In the genomic region with DNA sequence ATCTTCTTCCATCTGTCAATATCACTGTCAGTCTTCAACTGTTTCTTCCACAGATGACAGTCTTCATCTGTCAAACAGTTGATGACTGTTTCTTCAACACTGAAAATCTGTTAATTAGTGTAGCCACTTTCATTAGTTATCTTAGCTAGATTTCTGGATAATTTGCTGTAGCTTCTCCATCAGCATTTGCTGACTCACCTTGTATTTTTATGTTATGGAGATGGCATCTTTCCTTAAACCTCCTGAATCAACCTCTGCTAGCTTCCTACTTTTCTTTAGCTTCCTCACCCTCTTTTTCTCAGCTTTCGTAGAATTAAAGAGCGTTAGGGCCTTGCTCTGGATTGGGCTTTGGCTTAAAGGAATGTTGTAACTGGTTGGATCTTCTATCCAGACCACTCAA, we compare ENCODE assay signal across 20 cellular contexts. TPM values are rescaled to one million over a fixed set of nuclear protein-coding genes. Genes with fewer than 3 reads are reported as not detected.
DNase-seq lines count a peak whose midpoint lies in the region; ATAC-seq and TF ChIP-seq lines count a peak whose summit lies in the region.
"Had no signal": no experiment of that assay in that cellular context is flagged by ENCODE, and none has a peak within 500 bp of the region (broad histone marks: within the 10 kb centered on the region; RNA-seq: fewer than 3 reads in every experiment).

No MANE protein-coding gene starts in this region.

- no peaks in the 10 kb centered on the region for H3K27me3 Mint-ChIP-seq in T-helper 17 cell
- no peaks in the 10 kb centered on the region for H3K27me3 Mint-ChIP-seq in activated naive CD8-positive, alpha-beta T cell treated with anti-CD3 and anti-CD28 coated beads, Interleukin-2, amount 10 ng/mL, durations not matched to agents 7 days and 5 days
- no peaks in the 10 kb centered on the region for H3K27me3 Mint-ChIP-seq in stimulated activated naive B cell treated with anti-CD40 and anti-IgM and Interleukin-4, amounts not matched to agents 10 μg/mL and 1 μg/mL and 100 μg/mL, for 72 hours
- H3K27me3 Mint-ChIP-seq: type B pancreatic cell had no signal

- peaks cover 33% of the 10 kb centered on the region for H3K36me3 ChIP-seq in cardiac muscle cell
- H3K36me3 ChIP-seq: neural progenitor cell had no signal

- no peak for ATAC-seq in Right ventricle myocardium inferior
- ATAC-seq in T-helper 17 cell = no peak
- no peak for ATAC-seq in activated naive CD8-positive, alpha-beta T cell treated with anti-CD3 and anti-CD28 coated beads, Interleukin-2, amount 10 ng/mL, durations not matched to agents 7 days and 5 days (ENCODE audit: low read depth)
- no peak for ATAC-seq in stimulated activated naive B cell treated with anti-CD40 and anti-IgM and Interleukin-4, amounts not matched to agents 10 μg/mL and 1 μg/mL and 100 μg/mL, for 72 hours (replicated peaks)
- no peak for ATAC-seq in HG02678 (IDR thresholded peaks at IDR 0.05; ENCODE audit: unreplicated experiment)
- ATAC-seq in GM18870 (IDR thresholded peaks at IDR 0.05; ENCODE audit: unreplicated experiment) = no peak

- peak overlapping the region; percentile 79 for H3K27ac Mint-ChIP-seq in T-helper 17 cell
- H3K27ac Mint-ChIP-seq in activated naive CD8-positive, alpha-beta T cell treated with anti-CD3 and anti-CD28 coated beads, Interleukin-2, amount 10 ng/mL, durations not matched to agents 7 days and 5 days = peak overlapping the region; percentile 57
- H3K27ac Mint-ChIP-seq in stimulated activated naive B cell treated with anti-CD40 and anti-IgM and Interleukin-4, amounts not matched to agents 10 μg/mL and 1 μg/mL and 100 μg/mL, for 72 hours = peak overlapping the region; percentile 70
- H3K27ac Mint-ChIP-seq: neural progenitor cell, type B pancreatic cell had no signal

- DNase-seq in cardiac muscle cell (ENCODE audit: low read depth in 1 of 2, low spot score in 1 of 2) = no peak
- no peak for DNase-seq in Right ventricle myocardium inferior (ENCODE audit: missing footprints)
- DNase-seq in T-helper 17 cell = no peak
- no peak for DNase-seq in activated naive CD8-positive, alpha-beta T cell treated with anti-CD3 and anti-CD28 coated beads, Interleukin-2, amount 10 ng/mL, durations not matched to agents 7 days and 5 days
- DNase-seq in stimulated activated naive B cell treated with anti-CD40 and anti-IgM and Interleukin-4, amounts not matched to agents 10 μg/mL and 1 μg/mL and 100 μg/mL, for 72 hours = no peak
- DNase-seq in activated effector memory CD4-positive, alpha-beta T cell treated with Interleukin-2 at 50 U/mL for 16 hours = no peak
- DNase-seq: activated CD4-positive, CD25-positive, alpha-beta regulatory T cell; DMS153; KBM-7; kidney; NCI-H1417 treated with DMSO at 0.1 percent for 48 hours; NCI-H774; OCI-M1; posterior cingulate gyrus; stimulated activated CD4-positive, alpha-beta T cell treated with anti-CD3 and anti-CD28 coated beads, Interleukin-4, amount 100 ng/mL, for 4 hours; stomach had no signal

- H3K27ac ChIP-seq in cardiac muscle cell = peak overlapping the region; percentile 26
- H3K27ac ChIP-seq: neural progenitor cell had no signal

- POLR2A ChIA-PET in activated naive CD8-positive, alpha-beta T cell treated with anti-CD3 and anti-CD28 coated beads, Interleukin-2, amount 10 ng/mL, durations not matched to agents 7 days and 5 days (lab: Charles Lee) = interaction anchor here (0.6 to 1.3 kb wide), 2 partner anchors 25 to 62 kb away, joined by 5 read pairs; a partner anchor contains a TSS

- peaks cover 41% of the 10 kb centered on the region for H3K4me1 Mint-ChIP-seq in T-helper 17 cell
- peaks cover 26% of the 10 kb centered on the region for H3K4me1 Mint-ChIP-seq in activated naive CD8-positive, alpha-beta T cell treated with anti-CD3 and anti-CD28 coated beads, Interleukin-2, amount 10 ng/mL, durations not matched to agents 7 days and 5 days
- H3K4me1 Mint-ChIP-seq in stimulated activated naive B cell treated with anti-CD40 and anti-IgM and Interleukin-4, amounts not matched to agents 10 μg/mL and 1 μg/mL and 100 μg/mL, for 72 hours = peaks cover 15 to 25% of the 10 kb centered on the region in 2 donors

- peaks cover 8% of the 10 kb centered on the region for H3K4me1 ChIP-seq in cardiac muscle cell (ENCODE audit: low read depth)

- H3K9me3 ChIP-seq in cardiac muscle cell (ENCODE audit: low read depth) = no peaks in the 10 kb centered on the region
- no peaks in the 10 kb centered on the region for H3K9me3 ChIP-seq in T-helper 17 cell (ENCODE audit: control insufficient read depth, low read length, poor library complexity, severe bottlenecking)
- H3K9me3 ChIP-seq: stomach had no signal

- intact Hi-C loops in Right ventricle myocardium inferior (cut with DNase I) = no loop called here

- TF ChIP-seq CTCF in cardiac muscle cell (IDR thresholded peaks at IDR 0.05; ENCODE audit: low read depth, low read length) = no peak

- no peaks in the 10 kb centered on the region for H3K9me3 Mint-ChIP-seq in activated naive CD8-positive, alpha-beta T cell treated with anti-CD3 and anti-CD28 coated beads, Interleukin-2, amount 10 ng/mL, durations not matched to agents 7 days and 5 days
- no peaks in the 10 kb centered on the region for H3K9me3 Mint-ChIP-seq in stimulated activated naive B cell treated with anti-CD40 and anti-IgM and Interleukin-4, amounts not matched to agents 10 μg/mL and 1 μg/mL and 100 μg/mL, for 72 hours
- H3K9me3 Mint-ChIP-seq: neural progenitor cell, type B pancreatic cell had no signal

- peak overlapping the region; percentile 64 for H3K4me3 Mint-ChIP-seq in T-helper 17 cell
- H3K4me3 Mint-ChIP-seq in activated naive CD8-positive, alpha-beta T cell treated with anti-CD3 and anti-CD28 coated beads, Interleukin-2, amount 10 ng/mL, durations not matched to agents 7 days and 5 days = peak overlapping the region; percentile 27
- H3K4me3 Mint-ChIP-seq in stimulated activated naive B cell treated with anti-CD40 and anti-IgM and Interleukin-4, amounts not matched to agents 10 μg/mL and 1 μg/mL and 100 μg/mL, for 72 hours = no peak overlapping the region
- H3K4me3 Mint-ChIP-seq: neural progenitor cell, type B pancreatic cell had no signal

- H3K36me3 Mint-ChIP-seq in T-helper 17 cell (ENCODE audit: low read depth) = peaks cover 5% of the 10 kb centered on the region
- peaks cover 14% of the 10 kb centered on the region for H3K36me3 Mint-ChIP-seq in activated naive CD8-positive, alpha-beta T cell treated with anti-CD3 and anti-CD28 coated beads, Interleukin-2, amount 10 ng/mL, durations not matched to agents 7 days and 5 days
- H3K36me3 Mint-ChIP-seq in stimulated activated naive B cell treated with anti-CD40 and anti-IgM and Interleukin-4, amounts not matched to agents 10 μg/mL and 1 μg/mL and 100 μg/mL, for 72 hours = peaks cover 7 to 15% of the 10 kb centered on the region in 2 donors

- H3K4me3 ChIP-seq in cardiac muscle cell = no peak overlapping the region
- H3K4me3 ChIP-seq: neural progenitor cell, stomach had no signal

- no peaks in the 10 kb centered on the region for H3K27me3 ChIP-seq in cardiac muscle cell
- H3K27me3 ChIP-seq: neural progenitor cell, stomach had no signal

RNA-seq across cellular contexts. Expression of a gene that starts 25.1 kb away (rescaled TPM):
- 17.8 and 28.1 TPM in 2 replicates for total RNA-seq in cardiac muscle cell
- polyA plus RNA-seq in cardiac muscle cell = 14.1 and 21.8 TPM in 2 replicates
- 32.8 TPM for total RNA-seq in Right ventricle myocardium inferior
- 10 to 100 TPM; 22.4 to 22.9 TPM for total RNA-seq in T-helper 17 cell
- total RNA-seq in activated naive CD8-positive, alpha-beta T cell treated with anti-CD3 and anti-CD28 coated beads, Interleukin-2, amount 10 ng/mL, durations not matched to agents 7 days and 5 days = 10 to 100 TPM; 13.3 to 15.1 TPM

Comparison
In these comparisons a context has a peak if more than half of its experiments do, and no peak if none do; other contexts are left out.
1. H3K4me3 Mint-ChIP-seq: peak in T-helper 17 cell (single experiment) and activated naive CD8-positive, alpha-beta T cell treated with anti-CD3 and anti-CD28 coated beads, Interleukin-2, amount 10 ng/mL, durations not matched to agents 7 days and 5 days (single experiment); none in stimulated activated naive B cell treated with anti-CD40 and anti-IgM and Interleukin-4, amounts not matched to agents 10 μg/mL and 1 μg/mL and 100 μg/mL, for 72 hours (0 of 2).
2. Peak in every context shown above with its lines, with median percentiles within 50 percentile points of each other: H3K27ac Mint-ChIP-seq.